ENCODE assay signal across 21 cellular contexts in the genomic region with DNA sequence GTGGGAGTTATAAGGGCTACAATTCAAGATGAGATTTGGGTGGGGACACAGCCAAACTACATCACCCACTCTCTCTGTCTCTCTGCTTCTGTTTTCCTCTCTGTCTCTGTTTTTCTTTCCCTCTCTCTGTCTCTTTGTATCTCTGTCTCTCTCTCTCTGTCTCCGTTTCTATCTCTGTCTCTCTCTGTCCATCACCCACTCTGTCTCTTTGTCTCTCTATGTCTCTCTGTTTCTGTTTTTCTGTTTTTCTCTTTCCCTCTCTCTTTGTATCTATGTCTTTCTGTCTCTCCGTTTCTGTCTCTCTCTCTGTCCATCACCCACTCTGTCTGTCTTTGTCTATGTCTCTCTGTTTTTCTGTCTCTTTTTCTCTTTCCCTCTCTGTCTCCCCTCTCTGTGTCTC. TPM values are rescaled to one million over a fixed set of nuclear protein-coding genes. Genes with fewer than 3 reads are reported as not detected.
A peak's percentile ranks its signal among the peaks of the same experiment; 100 is the strongest.
DNase-seq lines count a peak whose midpoint lies in the region; ATAC-seq and TF ChIP-seq lines count a peak whose summit lies in the region.
"Had no signal": no experiment of that assay in that cellular context is flagged by ENCODE, and none has a peak within 500 bp of the region (broad histone marks: within the 10 kb centered on the region; RNA-seq: fewer than 3 reads in every experiment).

No MANE protein-coding gene starts in this region.

- no peaks in the 10 kb centered on the region for H3K27me3 ChIP-seq in right atrium auricular region

- H3K4me3 ChIP-seq in right atrium auricular region: no peak overlapping the region

- H3K36me3 Mint-ChIP-seq in activated CD4-positive, alpha-beta T cell treated with anti-CD3 and anti-CD28 coated beads for 36 hours (ENCODE audit: low read depth): peaks cover 31% of the 10 kb centered on the region
- peaks cover 36 to 56% of the 10 kb centered on the region in 2 donors for H3K36me3 Mint-ChIP-seq in CD14-positive monocyte
- peaks cover 33% of the 10 kb centered on the region for H3K36me3 Mint-ChIP-seq in WTC11
- peaks cover 57% of the 10 kb centered on the region for H3K36me3 Mint-ChIP-seq in nephron progenitor cell (ENCODE audit: low read depth)

- no peaks in the 10 kb centered on the region for H3K27me3 Mint-ChIP-seq in activated CD4-positive, alpha-beta T cell treated with anti-CD3 and anti-CD28 coated beads for 36 hours
- H3K27me3 Mint-ChIP-seq in CD14-positive monocyte (ENCODE audit: low read depth in 3 of 3) (peaks cover 3 to 7% (median 5%) of the 10 kb centered on the region in 3 donors), WTC11 (ENCODE audit: low read depth) (no peaks in the 10 kb centered on the region), nephron progenitor cell (ENCODE audit: low read depth, poor library complexity) (peaks cover 3% of the 10 kb centered on the region)

- POLR2A ChIA-PET in activated CD4-positive, alpha-beta T cell treated with anti-CD3 and anti-CD28 coated beads for 36 hours (lab: Charles Lee): no interaction called here
- POLR2A ChIA-PET in WTC11 (lab: Charles Lee): no interaction called here

- no peaks in the 10 kb centered on the region for H3K4me1 ChIP-seq in right atrium auricular region

- peak overlapping the region; percentile 40 for H3K27ac Mint-ChIP-seq in activated CD4-positive, alpha-beta T cell treated with anti-CD3 and anti-CD28 coated beads for 36 hours
- H3K27ac Mint-ChIP-seq in CD14-positive monocyte: peak overlapping the region in 2 of 7 donors; percentile 11 to 45
- peak overlapping the region; percentile 20 for H3K27ac Mint-ChIP-seq in WTC11
- peak overlapping the region; percentile 58 for H3K27ac Mint-ChIP-seq in nephron progenitor cell

- no peak for DNase-seq in activated CD4-positive, alpha-beta T cell treated with anti-CD3 and anti-CD28 coated beads for 36 hours
- no peak for DNase-seq in activated CD4-positive, alpha-beta T cell treated with anti-CD3 and anti-CD28 coated beads, Interleukin-2, amount 50 U/mL, for 4 hours
- DNase-seq in CD14-positive monocyte (ENCODE audit: low spot score): no peak
- DNase-seq in WTC11 (ENCODE audit: low spot score): no peak
- no peak for DNase-seq in nephron progenitor cell
- DNase-seq in right atrium auricular region (ENCODE audit: low spot score): no peak
- no peak for DNase-seq in activated gamma-delta T cell (lab: John Stamatoyannopoulos, UW)
- DNase-seq: C1 segment of cervical spinal cord, DMS79 treated with DMSO at 0.1 percent for 48 hours, H9, IMR-90, Kasumi-1, NCI-H1417, NCI-H2029, NCI-H2171 treated with DMSO at 0.1 percent for 48 hours, NCI-H82, Right ventricle myocardium superior had no signal

- intact Hi-C loops in activated CD4-positive, alpha-beta T cell treated with anti-CD3 and anti-CD28 coated beads for 36 hours (cut with DNase I, micrococcal nuclease): no loop called here
- intact Hi-C loops in CD14-positive monocyte (cut with micrococcal nuclease): no loop called here

- H3K4me3 Mint-ChIP-seq in activated CD4-positive, alpha-beta T cell treated with anti-CD3 and anti-CD28 coated beads for 36 hours: no peak overlapping the region
- H3K4me3 Mint-ChIP-seq in CD14-positive monocyte (no peak overlapping the region), WTC11 (no peak overlapping the region), nephron progenitor cell (no peak overlapping the region)
- H3K4me3 Mint-ChIP-seq: H9 had no signal

- peaks cover 6 to 9% of the 10 kb centered on the region in 2 donors for H3K9me3 ChIP-seq in right atrium auricular region

- CTCF ChIA-PET in activated CD4-positive, alpha-beta T cell treated with anti-CD3 and anti-CD28 coated beads for 36 hours (lab: Charles Lee): no interaction called here
- CTCF ChIA-PET in WTC11 (lab: Charles Lee): no interaction called here

- peaks cover 3% of the 10 kb centered on the region for H3K4me1 Mint-ChIP-seq in activated CD4-positive, alpha-beta T cell treated with anti-CD3 and anti-CD28 coated beads for 36 hours
- H3K4me1 Mint-ChIP-seq in CD14-positive monocyte (no peaks in the 10 kb centered on the region), WTC11 (peaks cover 10% of the 10 kb centered on the region), nephron progenitor cell (no peaks in the 10 kb centered on the region)

- H3K36me3 ChIP-seq in right atrium auricular region: peaks cover 18% of the 10 kb centered on the region

- ATAC-seq in activated CD4-positive, alpha-beta T cell treated with anti-CD3 and anti-CD28 coated beads for 36 hours: no peak
- ATAC-seq in WTC11 (no peak), HG02970 (IDR thresholded peaks at IDR 0.05; ENCODE audit: low FRiP score, unreplicated experiment) (no peak)
- ATAC-seq: Panc1 had no signal

- peaks cover 6% of the 10 kb centered on the region for H3K9me3 Mint-ChIP-seq in activated CD4-positive, alpha-beta T cell treated with anti-CD3 and anti-CD28 coated beads for 36 hours (ENCODE audit: low read depth)
- H3K9me3 Mint-ChIP-seq in CD14-positive monocyte: peaks cover 3 to 16% (median 13%) of the 10 kb centered on the region in 7 donors
- 0 out of 2 replicates have a peak, but pooled peaks cover 3% of the 10 kb centered on the region for H3K9me3 Mint-ChIP-seq in WTC11
- H3K9me3 Mint-ChIP-seq in nephron progenitor cell: peaks cover 17% of the 10 kb centered on the region

- TF ChIP-seq CTCF in CD14-positive monocyte (IDR thresholded peaks at IDR 0.05) (peak; percentile 18), WTC11 (IDR thresholded peaks at IDR 0.05) (no peak), nephron progenitor cell (IDR thresholded peaks at IDR 0.05) (no peak), right atrium auricular region (IDR thresholded peaks at IDR 0.05) (no peak)

- H3K27ac ChIP-seq in right atrium auricular region: no peak overlapping the region

TF ChIP-seq in WTC11, 78 proteins besides CTCF, POLR2A, EP300 and RAD21 (continues in another document):
- TF ChIP-seq ZBTB21 (CRISPR knock-in tag; IDR thresholded peaks at IDR 0.05; ENCODE audit: borderline replicate concordance) (no peak), GRHL2 (CRISPR knock-in tag; IDR thresholded peaks at IDR 0.05; ENCODE audit: insufficient replicate concordance, severe bottlenecking) (no peak), ZNF317 (CRISPR knock-in tag; IDR thresholded peaks at IDR 0.05; ENCODE audit: borderline replicate concordance, low read depth) (no peak), CREB1 (CRISPR knock-in tag; IDR thresholded peaks at IDR 0.05) (no peak), OVOL2 (CRISPR knock-in tag; IDR thresholded peaks at IDR 0.05; ENCODE audit: borderline replicate concordance) (no peak), ESRRA (CRISPR knock-in tag; IDR thresholded peaks at IDR 0.05; ENCODE audit: borderline replicate concordance) (no peak), ZNF396 (CRISPR knock-in tag; IDR thresholded peaks at IDR 0.05; ENCODE audit: borderline replicate concordance) (no peak), NFE2L1 (CRISPR knock-in tag; IDR thresholded peaks at IDR 0.05) (no peak)
- TF ChIP-seq, protein P1, sequence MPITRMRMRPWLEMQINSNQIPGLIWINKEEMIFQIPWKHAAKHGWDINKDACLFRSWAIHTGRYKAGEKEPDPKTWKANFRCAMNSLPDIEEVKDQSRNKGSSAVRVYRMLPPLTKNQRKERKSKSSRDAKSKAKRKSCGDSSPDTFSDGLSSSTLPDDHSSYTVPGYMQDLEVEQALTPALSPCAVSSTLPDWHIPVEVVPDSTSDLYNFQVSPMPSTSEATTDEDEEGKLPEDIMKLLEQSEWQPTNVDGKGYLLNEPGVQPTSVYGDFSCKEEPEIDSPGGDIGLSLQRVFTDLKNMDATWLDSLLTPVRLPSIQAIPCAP (CRISPR knock-in tag; IDR thresholded peaks at IDR 0.05): no peak
- TF ChIP-seq, protein P2, sequence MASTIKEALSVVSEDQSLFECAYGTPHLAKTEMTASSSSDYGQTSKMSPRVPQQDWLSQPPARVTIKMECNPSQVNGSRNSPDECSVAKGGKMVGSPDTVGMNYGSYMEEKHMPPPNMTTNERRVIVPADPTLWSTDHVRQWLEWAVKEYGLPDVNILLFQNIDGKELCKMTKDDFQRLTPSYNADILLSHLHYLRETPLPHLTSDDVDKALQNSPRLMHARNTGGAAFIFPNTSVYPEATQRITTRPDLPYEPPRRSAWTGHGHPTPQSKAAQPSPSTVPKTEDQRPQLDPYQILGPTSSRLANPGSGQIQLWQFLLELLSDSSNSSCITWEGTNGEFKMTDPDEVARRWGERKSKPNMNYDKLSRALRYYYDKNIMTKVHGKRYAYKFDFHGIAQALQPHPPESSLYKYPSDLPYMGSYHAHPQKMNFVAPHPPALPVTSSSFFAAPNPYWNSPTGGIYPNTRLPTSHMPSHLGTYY (CRISPR knock-in tag; IDR thresholded peaks at IDR 0.05): no peak
- TF ChIP-seq, protein P3, sequence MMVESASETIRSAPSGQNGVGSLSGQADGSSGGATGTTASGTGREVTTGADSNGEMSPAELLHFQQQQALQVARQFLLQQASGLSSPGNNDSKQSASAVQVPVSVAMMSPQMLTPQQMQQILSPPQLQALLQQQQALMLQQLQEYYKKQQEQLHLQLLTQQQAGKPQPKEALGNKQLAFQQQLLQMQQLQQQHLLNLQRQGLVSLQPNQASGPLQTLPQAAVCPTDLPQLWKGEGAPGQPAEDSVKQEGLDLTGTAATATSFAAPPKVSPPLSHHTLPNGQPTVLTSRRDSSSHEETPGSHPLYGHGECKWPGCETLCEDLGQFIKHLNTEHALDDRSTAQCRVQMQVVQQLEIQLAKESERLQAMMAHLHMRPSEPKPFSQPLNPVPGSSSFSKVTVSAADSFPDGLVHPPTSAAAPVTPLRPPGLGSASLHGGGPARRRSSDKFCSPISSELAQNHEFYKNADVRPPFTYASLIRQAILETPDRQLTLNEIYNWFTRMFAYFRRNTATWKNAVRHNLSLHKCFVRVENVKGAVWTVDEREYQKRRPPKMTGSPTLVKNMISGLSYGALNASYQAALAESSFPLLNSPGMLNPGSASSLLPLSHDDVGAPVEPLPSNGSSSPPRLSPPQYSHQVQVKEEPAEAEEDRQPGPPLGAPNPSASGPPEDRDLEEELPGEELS (CRISPR knock-in tag; IDR thresholded peaks at IDR 0.05): no peak
- TF ChIP-seq, protein P4, sequence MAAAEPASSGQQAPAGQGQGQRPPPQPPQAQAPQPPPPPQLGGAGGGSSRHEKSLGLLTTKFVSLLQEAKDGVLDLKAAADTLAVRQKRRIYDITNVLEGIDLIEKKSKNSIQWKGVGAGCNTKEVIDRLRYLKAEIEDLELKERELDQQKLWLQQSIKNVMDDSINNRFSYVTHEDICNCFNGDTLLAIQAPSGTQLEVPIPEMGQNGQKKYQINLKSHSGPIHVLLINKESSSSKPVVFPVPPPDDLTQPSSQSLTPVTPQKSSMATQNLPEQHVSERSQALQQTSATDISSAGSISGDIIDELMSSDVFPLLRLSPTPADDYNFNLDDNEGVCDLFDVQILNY (CRISPR knock-in tag; IDR thresholded peaks at IDR 0.05): no peak

RNA-seq across cellular contexts. Expression of a gene that starts 25.3 kb away (rescaled TPM):
- total RNA-seq in activated CD4-positive, alpha-beta T cell treated with anti-CD3 and anti-CD28 coated beads for 36 hours: under 1 TPM; 0.37 to 0.63 TPM
- polyA plus RNA-seq in CD14-positive monocyte: 10 to 100 TPM in 1 of 2 donors, 1 to 10 TPM in 1; 4.4 to 12.0 TPM
- total RNA-seq in WTC11 (2021) (0.26 to 0.48 TPM in 2 of 3 replicates, not detected in the other), right atrium auricular region (1 to 10 TPM; 2.4 to 3.2 TPM)
- total RNA-seq: A172, HT-29, IMR-90 had no signal
- polyA plus RNA-seq: IMR-90 had no signal

RNA-seq across cellular contexts. Expression of a gene that starts 30.0 kb away (rescaled TPM):
- total RNA-seq in activated CD4-positive, alpha-beta T cell treated with anti-CD3 and anti-CD28 coated beads for 36 hours: 100 to 1,000 TPM; 396 to 456 TPM
- 100 to 1,000 TPM; 442 to 449 TPM for polyA plus RNA-seq in CD14-positive monocyte
- total RNA-seq in WTC11 (2021) (627 to 722 TPM (median 720 TPM) in 3 replicates), right atrium auricular region (100 to 1,000 TPM; 109 to 157 TPM)
